ENCODE assay signal across 1 cellular context in the genomic region with DNA sequence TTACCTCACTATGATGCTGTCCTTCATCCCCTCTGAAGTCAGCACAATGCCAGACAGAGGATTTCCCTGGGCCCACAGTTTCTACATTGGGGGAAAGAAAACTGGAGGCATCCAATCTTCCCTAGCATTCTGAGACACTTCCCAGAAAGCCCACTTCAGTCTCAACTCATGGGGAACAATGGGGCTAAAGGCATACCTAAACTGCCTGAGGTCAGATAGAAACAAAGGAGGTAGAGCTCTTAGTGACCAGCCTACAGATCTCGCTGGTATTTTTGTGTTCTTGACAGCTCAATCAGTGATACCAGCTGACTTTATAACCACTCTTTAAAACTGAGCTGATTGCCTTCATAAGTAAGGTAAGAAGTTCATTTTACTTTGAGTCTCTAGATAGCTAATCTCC.
TF ChIP-seq lines count a peak whose summit lies in the region.

No MANE protein-coding gene starts in this region.

TF ChIP-seq in K562, 482 proteins besides CTCF, POLR2A, EP300 and RAD21 (continued from another document):
- peak; percentile 25; the same call in 1 of the 2 replicates for TF ChIP-seq ZFX (CRISPR knock-in tag; IDR thresholded peaks at IDR 0.05)
- TF ChIP-seq, protein P1, sequence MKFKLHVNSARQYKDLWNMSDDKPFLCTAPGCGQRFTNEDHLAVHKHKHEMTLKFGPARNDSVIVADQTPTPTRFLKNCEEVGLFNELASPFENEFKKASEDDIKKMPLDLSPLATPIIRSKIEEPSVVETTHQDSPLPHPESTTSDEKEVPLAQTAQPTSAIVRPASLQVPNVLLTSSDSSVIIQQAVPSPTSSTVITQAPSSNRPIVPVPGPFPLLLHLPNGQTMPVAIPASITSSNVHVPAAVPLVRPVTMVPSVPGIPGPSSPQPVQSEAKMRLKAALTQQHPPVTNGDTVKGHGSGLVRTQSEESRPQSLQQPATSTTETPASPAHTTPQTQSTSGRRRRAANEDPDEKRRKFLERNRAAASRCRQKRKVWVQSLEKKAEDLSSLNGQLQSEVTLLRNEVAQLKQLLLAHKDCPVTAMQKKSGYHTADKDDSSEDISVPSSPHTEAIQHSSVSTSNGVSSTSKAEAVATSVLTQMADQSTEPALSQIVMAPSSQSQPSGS (CRISPR knock-in tag; IDR thresholded peaks at IDR 0.05) = no peak; the same call in 1 of the 2 replicates
- no peak for TF ChIP-seq MAFG (tag; conservative IDR thresholded peaks at IDR 0.05)
- no peak for TF ChIP-seq ELF4 (CRISPR knock-in tag; IDR thresholded peaks at IDR 0.05)
- no peak for TF ChIP-seq RAD51 (IDR thresholded peaks at IDR 0.05; ENCODE audit: borderline replicate concordance, low read depth)
- TF ChIP-seq STAT6 (CRISPR knock-in tag; IDR thresholded peaks at IDR 0.05) = no peak
- TF ChIP-seq PCBP1 (IDR thresholded peaks at IDR 0.05; ENCODE audit: low read depth, low read length, poor library complexity, severe bottlenecking) = no peak
- no peak for TF ChIP-seq MYBL2 (IDR thresholded peaks at IDR 0.05; ENCODE audit: low read depth)
- TF ChIP-seq MYBL2 (CRISPR knock-in tag; IDR thresholded peaks at IDR 0.05; ENCODE audit: borderline replicate concordance) = no peak
- TF ChIP-seq DMBX1 (CRISPR knock-in tag; IDR thresholded peaks at IDR 0.05; ENCODE audit: borderline replicate concordance) = no peak
- TF ChIP-seq ZNF583 (CRISPR knock-in tag; IDR thresholded peaks at IDR 0.05) = no peak
- TF ChIP-seq MYC (IDR thresholded peaks at IDR 0.05; ENCODE audit: low read depth, low read length) = no peak
- TF ChIP-seq MYC (CRISPR knock-in tag; IDR thresholded peaks at IDR 0.05; ENCODE audit: borderline replicate concordance, low read depth) = no peak
- TF ChIP-seq POLR3G (IDR thresholded peaks at IDR 0.05; ENCODE audit: extremely low read depth, insufficient read length, insufficient replicate concordance) = no peak
- no peak for TF ChIP-seq FOXK1 (CRISPR knock-in tag; IDR thresholded peaks at IDR 0.05; ENCODE audit: borderline replicate concordance)
- no peak for TF ChIP-seq GABPB1 (CRISPR knock-in tag; IDR thresholded peaks at IDR 0.05)
- no peak for TF ChIP-seq SNRNP70 (optimal IDR thresholded peaks at IDR 0.05; ENCODE audit: low read depth, low read length)
- TF ChIP-seq MED1 (CRISPR knock-in tag; IDR thresholded peaks at IDR 0.05; ENCODE audit: borderline replicate concordance) = 0 out of 2 replicates have a peak, but pooled peaks have one; percentile 25
- no peak for TF ChIP-seq XRCC3 (IDR thresholded peaks at IDR 0.05)
- TF ChIP-seq ZNF140 (CRISPR knock-in tag; IDR thresholded peaks at IDR 0.05) = no peak
- no peak for TF ChIP-seq ZNF77 (CRISPR knock-in tag; IDR thresholded peaks at IDR 0.05)
- no peak for TF ChIP-seq SREBF2 (CRISPR knock-in tag; IDR thresholded peaks at IDR 0.05)
- TF ChIP-seq, protein P2, sequence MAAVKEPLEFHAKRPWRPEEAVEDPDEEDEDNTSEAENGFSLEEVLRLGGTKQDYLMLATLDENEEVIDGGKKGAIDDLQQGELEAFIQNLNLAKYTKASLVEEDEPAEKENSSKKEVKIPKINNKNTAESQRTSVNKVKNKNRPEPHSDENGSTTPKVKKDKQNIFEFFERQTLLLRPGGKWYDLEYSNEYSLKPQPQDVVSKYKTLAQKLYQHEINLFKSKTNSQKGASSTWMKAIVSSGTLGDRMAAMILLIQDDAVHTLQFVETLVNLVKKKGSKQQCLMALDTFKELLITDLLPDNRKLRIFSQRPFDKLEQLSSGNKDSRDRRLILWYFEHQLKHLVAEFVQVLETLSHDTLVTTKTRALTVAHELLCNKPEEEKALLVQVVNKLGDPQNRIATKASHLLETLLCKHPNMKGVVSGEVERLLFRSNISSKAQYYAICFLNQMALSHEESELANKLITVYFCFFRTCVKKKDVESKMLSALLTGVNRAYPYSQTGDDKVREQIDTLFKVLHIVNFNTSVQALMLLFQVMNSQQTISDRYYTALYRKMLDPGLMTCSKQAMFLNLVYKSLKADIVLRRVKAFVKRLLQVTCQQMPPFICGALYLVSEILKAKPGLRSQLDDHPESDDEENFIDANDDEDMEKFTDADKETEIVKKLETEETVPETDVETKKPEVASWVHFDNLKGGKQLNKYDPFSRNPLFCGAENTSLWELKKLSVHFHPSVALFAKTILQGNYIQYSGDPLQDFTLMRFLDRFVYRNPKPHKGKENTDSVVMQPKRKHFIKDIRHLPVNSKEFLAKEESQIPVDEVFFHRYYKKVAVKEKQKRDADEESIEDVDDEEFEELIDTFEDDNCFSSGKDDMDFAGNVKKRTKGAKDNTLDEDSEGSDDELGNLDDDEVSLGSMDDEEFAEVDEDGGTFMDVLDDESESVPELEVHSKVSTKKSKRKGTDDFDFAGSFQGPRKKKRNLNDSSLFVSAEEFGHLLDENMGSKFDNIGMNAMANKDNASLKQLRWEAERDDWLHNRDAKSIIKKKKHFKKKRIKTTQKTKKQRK (IDR thresholded peaks at IDR 0.05; ENCODE audit: borderline replicate concordance, low read depth, low read length) = no peak
- TF ChIP-seq, protein P3, sequence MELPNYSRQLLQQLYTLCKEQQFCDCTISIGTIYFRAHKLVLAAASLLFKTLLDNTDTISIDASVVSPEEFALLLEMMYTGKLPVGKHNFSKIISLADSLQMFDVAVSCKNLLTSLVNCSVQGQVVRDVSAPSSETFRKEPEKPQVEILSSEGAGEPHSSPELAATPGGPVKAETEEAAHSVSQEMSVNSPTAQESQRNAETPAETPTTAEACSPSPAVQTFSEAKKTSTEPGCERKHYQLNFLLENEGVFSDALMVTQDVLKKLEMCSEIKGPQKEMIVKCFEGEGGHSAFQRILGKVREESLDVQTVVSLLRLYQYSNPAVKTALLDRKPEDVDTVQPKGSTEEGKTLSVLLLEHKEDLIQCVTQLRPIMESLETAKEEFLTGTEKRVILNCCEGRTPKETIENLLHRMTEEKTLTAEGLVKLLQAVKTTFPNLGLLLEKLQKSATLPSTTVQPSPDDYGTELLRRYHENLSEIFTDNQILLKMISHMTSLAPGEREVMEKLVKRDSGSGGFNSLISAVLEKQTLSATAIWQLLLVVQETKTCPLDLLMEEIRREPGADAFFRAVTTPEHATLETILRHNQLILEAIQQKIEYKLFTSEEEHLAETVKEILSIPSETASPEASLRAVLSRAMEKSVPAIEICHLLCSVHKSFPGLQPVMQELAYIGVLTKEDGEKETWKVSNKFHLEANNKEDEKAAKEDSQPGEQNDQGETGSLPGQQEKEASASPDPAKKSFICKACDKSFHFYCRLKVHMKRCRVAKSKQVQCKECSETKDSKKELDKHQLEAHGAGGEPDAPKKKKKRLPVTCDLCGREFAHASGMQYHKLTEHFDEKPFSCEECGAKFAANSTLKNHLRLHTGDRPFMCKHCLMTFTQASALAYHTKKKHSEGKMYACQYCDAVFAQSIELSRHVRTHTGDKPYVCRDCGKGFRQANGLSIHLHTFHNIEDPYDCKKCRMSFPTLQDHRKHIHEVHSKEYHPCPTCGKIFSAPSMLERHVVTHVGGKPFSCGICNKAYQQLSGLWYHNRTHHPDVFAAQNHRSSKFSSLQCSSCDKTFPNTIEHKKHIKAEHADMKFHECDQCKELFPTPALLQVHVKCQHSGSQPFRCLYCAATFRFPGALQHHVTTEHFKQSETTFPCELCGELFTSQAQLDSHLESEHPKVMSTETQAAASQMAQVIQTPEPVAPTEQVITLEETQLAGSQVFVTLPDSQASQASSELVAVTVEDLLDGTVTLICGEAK (IDR thresholded peaks at IDR 0.05) = no peak
- TF ChIP-seq, protein P3 (CRISPR knock-in tag; IDR thresholded peaks at IDR 0.05) = 0 out of 2 replicates have a peak, but pooled peaks have one; percentile 16
- no peak for TF ChIP-seq MXI1 (IDR thresholded peaks at IDR 0.05; ENCODE audit: low read depth, low read length)
- TF ChIP-seq, protein P4, sequence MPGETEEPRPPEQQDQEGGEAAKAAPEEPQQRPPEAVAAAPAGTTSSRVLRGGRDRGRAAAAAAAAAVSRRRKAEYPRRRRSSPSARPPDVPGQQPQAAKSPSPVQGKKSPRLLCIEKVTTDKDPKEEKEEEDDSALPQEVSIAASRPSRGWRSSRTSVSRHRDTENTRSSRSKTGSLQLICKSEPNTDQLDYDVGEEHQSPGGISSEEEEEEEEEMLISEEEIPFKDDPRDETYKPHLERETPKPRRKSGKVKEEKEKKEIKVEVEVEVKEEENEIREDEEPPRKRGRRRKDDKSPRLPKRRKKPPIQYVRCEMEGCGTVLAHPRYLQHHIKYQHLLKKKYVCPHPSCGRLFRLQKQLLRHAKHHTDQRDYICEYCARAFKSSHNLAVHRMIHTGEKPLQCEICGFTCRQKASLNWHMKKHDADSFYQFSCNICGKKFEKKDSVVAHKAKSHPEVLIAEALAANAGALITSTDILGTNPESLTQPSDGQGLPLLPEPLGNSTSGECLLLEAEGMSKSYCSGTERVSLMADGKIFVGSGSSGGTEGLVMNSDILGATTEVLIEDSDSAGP (CRISPR knock-in tag; IDR thresholded peaks at IDR 0.05) = no peak
- TF ChIP-seq THRB (CRISPR knock-in tag; conservative IDR thresholded peaks at IDR 0.05) = no peak
- TF ChIP-seq, protein P5, sequence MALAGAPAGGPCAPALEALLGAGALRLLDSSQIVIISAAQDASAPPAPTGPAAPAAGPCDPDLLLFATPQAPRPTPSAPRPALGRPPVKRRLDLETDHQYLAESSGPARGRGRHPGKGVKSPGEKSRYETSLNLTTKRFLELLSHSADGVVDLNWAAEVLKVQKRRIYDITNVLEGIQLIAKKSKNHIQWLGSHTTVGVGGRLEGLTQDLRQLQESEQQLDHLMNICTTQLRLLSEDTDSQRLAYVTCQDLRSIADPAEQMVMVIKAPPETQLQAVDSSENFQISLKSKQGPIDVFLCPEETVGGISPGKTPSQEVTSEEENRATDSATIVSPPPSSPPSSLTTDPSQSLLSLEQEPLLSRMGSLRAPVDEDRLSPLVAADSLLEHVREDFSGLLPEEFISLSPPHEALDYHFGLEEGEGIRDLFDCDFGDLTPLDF (CRISPR knock-in tag; IDR thresholded peaks at IDR 0.05) = no peak
- TF ChIP-seq SIRT6 (IDR thresholded peaks at IDR 0.05; ENCODE audit: low read depth, low read length) = no peak
- TF ChIP-seq SMC3 (conservative IDR thresholded peaks at IDR 0.05; ENCODE audit: insufficient read depth, low read depth, low read length) = no peak
- TF ChIP-seq CBX5 (IDR thresholded peaks at IDR 0.05; ENCODE audit: borderline replicate concordance, low read depth) = no peak
- no peak for TF ChIP-seq TEAD1 (CRISPR knock-in tag; IDR thresholded peaks at IDR 0.05)
